19 cellular contexts compared by ENCODE assay signal in the genomic region with DNA sequence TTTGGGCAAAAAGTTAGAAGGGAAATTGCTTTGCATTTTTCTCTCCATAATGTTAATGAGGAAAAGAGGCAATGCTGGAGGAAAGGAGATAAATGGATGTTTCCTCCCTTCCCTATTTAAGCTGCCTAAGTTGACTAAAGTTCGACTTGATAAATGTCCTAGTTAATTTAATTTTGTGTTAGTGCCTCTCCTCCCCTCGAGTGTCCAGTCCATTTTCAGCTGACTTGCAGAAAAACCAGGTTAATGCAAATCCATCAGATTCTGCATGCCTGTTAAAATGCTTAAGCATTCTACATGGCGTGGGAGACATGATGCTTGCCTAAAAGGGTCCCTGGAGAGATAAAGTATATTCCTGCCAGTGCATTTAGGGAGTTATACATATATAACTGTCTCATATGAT.
"Had no signal": no experiment of that assay in that cellular context is flagged by ENCODE, and none has a peak within 500 bp of the region (broad histone marks: within the 10 kb centered on the region; RNA-seq: fewer than 3 reads in every experiment).

No MANE protein-coding gene starts in this region.

- ATAC-seq: activated CD4-positive, alpha-beta T cell treated with anti-CD3 and anti-CD28 coated beads for 36 hours; activated CD8-positive, alpha-beta T cell treated with anti-CD3 and anti-CD28 coated beads, Interleukin-2, amount 10 ng/mL, durations not matched to agents 7 days and 5 days; activated T-cell treated with anti-CD3 and anti-CD28 coated beads, Interleukin-2, amount 50 U/mL, for 4 hours; gastrocnemius medialis; stimulated activated effector memory CD8-positive, alpha-beta T cell treated with anti-CD3 and anti-CD28 coated beads, Interleukin-12 subunit alpha, Interleukin-12 subunit beta, amount 100 ng/mL, for 72 hours had no signal

- DNase-seq: activated CD4-positive, alpha-beta T cell treated with anti-CD3 and anti-CD28 coated beads for 36 hours; activated CD8-positive, alpha-beta T cell treated with anti-CD3 and anti-CD28 coated beads, Interleukin-2, amount 10 ng/mL, durations not matched to agents 7 days and 5 days; activated naive CD4-positive, alpha-beta T cell treated with anti-CD3 and anti-CD28 coated beads, Interleukin-2, amount 10 ng/mL, durations not matched to agents 7 days and 5 days; activated T-cell treated with anti-CD3 and anti-CD28 coated beads, Interleukin-2, amount 50 U/mL, for 4 hours; cerebellar nuclear complex; cortex of kidney; erythroblast; gastrocnemius medialis; head of caudate nucleus; left ventricle myocardium inferior; mammary epithelial cell; midbrain; nephron progenitor cell; nucleus accumbens; sigmoid colon; stimulated activated CD4-positive, alpha-beta T cell treated with anti-CD3 and anti-CD28 coated beads, Interleukin-4, amount 100 ng/mL, for 24 hours; stomach had no signal

- H3K27ac ChIP-seq: adrenal gland, gastrocnemius medialis, left ventricle myocardium inferior, sigmoid colon, stomach had no signal

- H3K9me3 ChIP-seq: adrenal gland, gastrocnemius medialis, left ventricle myocardium inferior, sigmoid colon, stomach had no signal

- H3K36me3 ChIP-seq: adrenal gland, gastrocnemius medialis, left ventricle myocardium inferior, sigmoid colon, stomach had no signal

- H3K4me3 ChIP-seq: adrenal gland, gastrocnemius medialis, left ventricle myocardium inferior, sigmoid colon, stomach had no signal

- H3K27me3 ChIP-seq: adrenal gland, gastrocnemius medialis, sigmoid colon, stomach had no signal
